In the genomic region with DNA sequence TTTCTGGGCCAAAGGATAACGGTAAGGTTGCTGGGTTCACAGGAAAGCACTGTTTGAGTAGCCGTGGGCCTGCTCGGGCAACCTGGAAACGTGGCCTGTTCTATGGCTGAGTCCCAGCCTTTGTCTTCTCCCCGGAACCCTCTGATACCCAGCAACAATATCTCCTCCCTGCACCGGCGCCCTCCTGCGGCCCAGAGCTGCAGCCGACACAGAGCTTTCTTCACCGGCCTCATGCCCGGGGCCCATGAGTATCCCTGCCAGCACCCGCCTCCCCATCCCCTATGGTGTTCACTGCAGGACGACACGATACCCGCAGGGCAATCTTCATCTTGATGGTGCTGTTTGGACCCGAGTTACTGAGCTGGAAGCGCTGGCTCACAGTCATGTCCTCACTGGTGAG, we compare ENCODE assay signal across 20 cellular contexts. TPM values are rescaled to one million over a fixed set of nuclear protein-coding genes. Genes with fewer than 3 reads are reported as not detected.
DNase-seq lines count a peak whose midpoint lies in the region; ATAC-seq and TF ChIP-seq lines count a peak whose summit lies in the region.
"Had no signal": no experiment of that assay in that cellular context is flagged by ENCODE, and none has a peak within 500 bp of the region (broad histone marks: within the 10 kb centered on the region; RNA-seq: fewer than 3 reads in every experiment).

No MANE protein-coding gene starts in this region.

- H3K27ac ChIP-seq in vagina, result no peak overlapping the region
- H3K27ac ChIP-seq: KMS-11 had no signal

- intact Hi-C loops in vagina (cut with DNase I), result no loop called here

- no peaks in the 10 kb centered on the region for H3K27me3 Mint-ChIP-seq in activated naive CD4-positive, alpha-beta T cell treated with anti-CD3 and anti-CD28 coated beads, Interleukin-2, amount 50 U/mL, for 24 hours
- H3K27me3 Mint-ChIP-seq in WTC11 (ENCODE audit: low read depth), result no peaks in the 10 kb centered on the region; the same call in 1 of the 2 replicates
- H3K27me3 Mint-ChIP-seq: CD4-positive, alpha-beta T cell had no signal

- no peaks in the 10 kb centered on the region for H3K9me3 ChIP-seq in vagina

- DNase-seq in activated naive CD4-positive, alpha-beta T cell treated with Interleukin-2 at 50 U/mL for 16 hours, result no peak
- peak; percentile 62 for DNase-seq in WTC11 (ENCODE audit: low spot score)
- peak; percentile 2 for DNase-seq in iPS DF 4.7 (ENCODE audit: extremely low read depth, low spot score)
- DNase-seq in vagina (ENCODE audit: extremely low spot score in 2 of 2), result peak; percentile 64 to 77
- no peak for DNase-seq in CD1c-positive myeloid dendritic cell (ENCODE audit: extremely low spot score)
- no peak for DNase-seq in activated CD4-positive, alpha-beta T cell treated with anti-CD3 and anti-CD28 coated beads, Interleukin-2, amount 50 U/mL, for 48 hours
- DNase-seq: AML-193; Calu3; CD4-positive, alpha-beta T cell; DMS79 treated with DMSO at 0.1 percent for 48 hours; GDM1; GOT3; NCI-H1092; NCI-H2107; NCI-H226; NCI-H526 treated with DMSO at 0.1 percent for 48 hours; NK-92 treated with Interleukin-12 subunit alpha and Interleukin-12 subunit beta, amount 100 ng/mL, for 24 hours had no signal

- no peaks in the 10 kb centered on the region for H3K27me3 ChIP-seq in vagina

- TF ChIP-seq CTCF in WTC11 (IDR thresholded peaks at IDR 0.05) (no peak), vagina (IDR thresholded peaks at IDR 0.05) (no peak)

- peaks cover 10% of the 10 kb centered on the region for H3K4me1 Mint-ChIP-seq in activated naive CD4-positive, alpha-beta T cell treated with anti-CD3 and anti-CD28 coated beads, Interleukin-2, amount 50 U/mL, for 24 hours
- no peaks in the 10 kb centered on the region for H3K4me1 Mint-ChIP-seq in WTC11

- CTCF ChIA-PET in WTC11 (lab: Charles Lee), result interaction anchor here (1.3 to 3.5 kb wide), 4 partner anchors 10 to 234 kb away, joined by 3 to 18 read pairs (median 7); a partner anchor contains a TSS

- peak overlapping the region; percentile 46 for H3K27ac Mint-ChIP-seq in activated naive CD4-positive, alpha-beta T cell treated with anti-CD3 and anti-CD28 coated beads, Interleukin-2, amount 50 U/mL, for 24 hours
- H3K27ac Mint-ChIP-seq in WTC11, result peak overlapping the region; percentile 78

- no peak overlapping the region for H3K4me3 Mint-ChIP-seq in activated naive CD4-positive, alpha-beta T cell treated with anti-CD3 and anti-CD28 coated beads, Interleukin-2, amount 50 U/mL, for 24 hours
- H3K4me3 Mint-ChIP-seq in WTC11, result no peak overlapping the region
- H3K4me3 Mint-ChIP-seq: CD4-positive, alpha-beta T cell had no signal

- H3K36me3 Mint-ChIP-seq in activated naive CD4-positive, alpha-beta T cell treated with anti-CD3 and anti-CD28 coated beads, Interleukin-2, amount 50 U/mL, for 24 hours, result peaks cover 8% of the 10 kb centered on the region
- peaks cover 77% of the 10 kb centered on the region for H3K36me3 Mint-ChIP-seq in WTC11

- no peak for TF ChIP-seq POLR2A in vagina (IDR thresholded peaks at IDR 0.05)

- H3K4me3 ChIP-seq in vagina, result no peak overlapping the region

- no peaks in the 10 kb centered on the region for H3K4me1 ChIP-seq in vagina

- peak; percentile 89 for ATAC-seq in WTC11
- no peak for ATAC-seq in HG02973 (IDR thresholded peaks at IDR 0.05; ENCODE audit: unreplicated experiment)

- no peaks in the 10 kb centered on the region for H3K9me3 Mint-ChIP-seq in activated naive CD4-positive, alpha-beta T cell treated with anti-CD3 and anti-CD28 coated beads, Interleukin-2, amount 50 U/mL, for 24 hours
- H3K9me3 Mint-ChIP-seq in WTC11, result no peaks in the 10 kb centered on the region
- H3K9me3 Mint-ChIP-seq: CD4-positive, alpha-beta T cell had no signal

- POLR2A ChIA-PET in WTC11 (lab: Charles Lee), result no interaction called here

- peaks cover 0 to 77% of the 10 kb centered on the region in 2 donors for H3K36me3 ChIP-seq in vagina

TF ChIP-seq in WTC11, 78 proteins besides CTCF, POLR2A, EP300 and RAD21:
- TF ChIP-seq ZNF121 (CRISPR knock-in tag; IDR thresholded peaks at IDR 0.05), result peak; percentile 64; the same call in 1 of the 2 replicates
- TF ChIP-seq JUN (CRISPR knock-in tag; IDR thresholded peaks at IDR 0.05), result no peak
- TF ChIP-seq, protein P1, sequence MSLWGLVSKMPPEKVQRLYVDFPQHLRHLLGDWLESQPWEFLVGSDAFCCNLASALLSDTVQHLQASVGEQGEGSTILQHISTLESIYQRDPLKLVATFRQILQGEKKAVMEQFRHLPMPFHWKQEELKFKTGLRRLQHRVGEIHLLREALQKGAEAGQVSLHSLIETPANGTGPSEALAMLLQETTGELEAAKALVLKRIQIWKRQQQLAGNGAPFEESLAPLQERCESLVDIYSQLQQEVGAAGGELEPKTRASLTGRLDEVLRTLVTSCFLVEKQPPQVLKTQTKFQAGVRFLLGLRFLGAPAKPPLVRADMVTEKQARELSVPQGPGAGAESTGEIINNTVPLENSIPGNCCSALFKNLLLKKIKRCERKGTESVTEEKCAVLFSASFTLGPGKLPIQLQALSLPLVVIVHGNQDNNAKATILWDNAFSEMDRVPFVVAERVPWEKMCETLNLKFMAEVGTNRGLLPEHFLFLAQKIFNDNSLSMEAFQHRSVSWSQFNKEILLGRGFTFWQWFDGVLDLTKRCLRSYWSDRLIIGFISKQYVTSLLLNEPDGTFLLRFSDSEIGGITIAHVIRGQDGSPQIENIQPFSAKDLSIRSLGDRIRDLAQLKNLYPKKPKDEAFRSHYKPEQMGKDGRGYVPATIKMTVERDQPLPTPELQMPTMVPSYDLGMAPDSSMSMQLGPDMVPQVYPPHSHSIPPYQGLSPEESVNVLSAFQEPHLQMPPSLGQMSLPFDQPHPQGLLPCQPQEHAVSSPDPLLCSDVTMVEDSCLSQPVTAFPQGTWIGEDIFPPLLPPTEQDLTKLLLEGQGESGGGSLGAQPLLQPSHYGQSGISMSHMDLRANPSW (CRISPR knock-in tag; conservative IDR thresholded peaks at IDR 0.05; ENCODE audit: low read depth), result no peak
TF ChIP-seq in WTC11: peak in this region for 1.

RNA-seq across cellular contexts. Expression of a gene that starts 38.6 kb away (rescaled TPM):
- total RNA-seq in WTC11 (2021) (96.8 to 111 TPM (median 99.2 TPM) in 3 replicates), vagina (9.6 TPM)

Comparison
In these comparisons a context has a peak if more than half of its experiments do, and no peak if none do; other contexts are left out.
1. DNase-seq: peak in WTC11 (single experiment), iPS DF 4.7 (single experiment) and vagina (2 of 2); none in activated naive CD4-positive, alpha-beta T cell treated with Interleukin-2 at 50 U/mL for 16 hours (single experiment), CD1c-positive myeloid dendritic cell (single experiment) and activated CD4-positive, alpha-beta T cell treated with anti-CD3 and anti-CD28 coated beads, Interleukin-2, amount 50 U/mL, for 48 hours (0 of 2).